1 cellular context compared by ENCODE assay signal in the genomic region with DNA sequence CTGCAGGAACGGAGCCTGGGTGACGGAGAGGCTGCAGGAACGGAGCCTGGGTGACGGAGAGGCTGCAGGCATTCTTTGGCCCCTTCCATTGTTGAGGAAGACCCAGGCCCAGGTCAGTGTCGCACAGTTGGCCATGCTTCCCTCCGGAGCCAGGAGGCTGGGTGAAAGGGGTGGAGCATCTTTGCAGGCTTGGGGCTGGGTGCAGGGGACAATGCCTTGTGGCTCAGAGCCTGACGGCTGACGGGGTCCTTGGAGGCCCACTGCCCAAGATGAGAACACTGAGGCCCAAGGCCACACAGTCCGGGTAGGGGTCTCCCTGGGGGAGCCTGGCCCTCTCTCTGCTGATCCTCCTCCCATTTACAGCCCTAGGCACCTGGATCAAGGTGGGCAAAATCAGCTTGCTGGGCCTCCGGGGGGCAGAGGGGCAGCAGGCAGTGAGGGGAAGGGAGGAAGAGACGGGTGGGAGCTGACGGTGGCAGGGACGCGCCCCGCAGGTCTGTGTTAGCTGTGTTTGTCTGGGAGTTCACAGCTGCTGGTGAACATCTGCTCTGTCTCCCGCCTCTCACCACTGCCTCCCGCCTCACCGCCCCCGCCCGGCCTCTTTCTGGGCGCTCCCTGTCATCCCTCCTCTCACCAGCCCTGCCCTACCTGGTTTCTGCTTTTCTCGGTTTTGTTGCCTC.
TF ChIP-seq lines count a peak whose summit lies in the region.

No MANE protein-coding gene starts in this region.

TF ChIP-seq in HEK293, 187 proteins besides CTCF, POLR2A, EP300 and RAD21 (continued from another document):
- TF ChIP-seq, protein P1, sequence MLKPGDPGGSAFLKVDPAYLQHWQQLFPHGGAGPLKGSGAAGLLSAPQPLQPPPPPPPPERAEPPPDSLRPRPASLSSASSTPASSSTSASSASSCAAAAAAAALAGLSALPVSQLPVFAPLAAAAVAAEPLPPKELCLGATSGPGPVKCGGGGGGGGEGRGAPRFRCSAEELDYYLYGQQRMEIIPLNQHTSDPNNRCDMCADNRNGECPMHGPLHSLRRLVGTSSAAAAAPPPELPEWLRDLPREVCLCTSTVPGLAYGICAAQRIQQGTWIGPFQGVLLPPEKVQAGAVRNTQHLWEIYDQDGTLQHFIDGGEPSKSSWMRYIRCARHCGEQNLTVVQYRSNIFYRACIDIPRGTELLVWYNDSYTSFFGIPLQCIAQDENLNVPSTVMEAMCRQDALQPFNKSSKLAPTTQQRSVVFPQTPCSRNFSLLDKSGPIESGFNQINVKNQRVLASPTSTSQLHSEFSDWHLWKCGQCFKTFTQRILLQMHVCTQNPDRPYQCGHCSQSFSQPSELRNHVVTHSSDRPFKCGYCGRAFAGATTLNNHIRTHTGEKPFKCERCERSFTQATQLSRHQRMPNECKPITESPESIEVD (tag by site-specific recombination; IDR thresholded peaks at IDR 0.05): no peak
- TF ChIP-seq KLF1 (tag by site-specific recombination; IDR thresholded peaks at IDR 0.05): peak; percentile 80
- no peak for TF ChIP-seq ZNF133 (tag by site-specific recombination; IDR thresholded peaks at IDR 0.05)
- TF ChIP-seq ZNF621 (tag by site-specific recombination; IDR thresholded peaks at IDR 0.05): no peak
- no peak for TF ChIP-seq ZNF37A (tag by site-specific recombination; IDR thresholded peaks at IDR 0.05)
- TF ChIP-seq, protein P2, sequence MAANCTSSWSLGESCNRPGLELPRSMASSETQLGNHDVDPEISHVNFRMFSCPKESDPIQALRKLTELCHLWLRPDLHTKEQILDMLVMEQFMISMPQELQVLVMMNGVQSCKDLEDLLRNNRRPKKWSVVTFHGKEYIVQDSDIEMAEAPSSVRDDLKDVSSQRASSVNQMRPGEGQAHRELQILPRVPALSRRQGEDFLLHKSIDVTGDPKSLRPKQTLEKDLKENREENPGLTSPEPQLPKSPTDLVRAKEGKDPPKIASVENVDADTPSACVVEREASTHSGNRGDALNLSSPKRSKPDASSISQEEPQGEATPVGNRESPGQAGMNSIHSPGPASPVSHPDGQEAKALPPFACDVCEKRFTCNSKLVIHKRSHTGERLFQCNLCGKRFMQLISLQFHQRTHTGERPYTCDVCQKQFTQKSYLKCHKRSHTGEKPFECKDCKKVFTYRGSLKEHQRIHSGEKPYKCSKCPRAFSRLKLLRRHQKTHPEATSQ (tag by site-specific recombination; IDR thresholded peaks at IDR 0.05): no peak
- TF ChIP-seq, protein P3, sequence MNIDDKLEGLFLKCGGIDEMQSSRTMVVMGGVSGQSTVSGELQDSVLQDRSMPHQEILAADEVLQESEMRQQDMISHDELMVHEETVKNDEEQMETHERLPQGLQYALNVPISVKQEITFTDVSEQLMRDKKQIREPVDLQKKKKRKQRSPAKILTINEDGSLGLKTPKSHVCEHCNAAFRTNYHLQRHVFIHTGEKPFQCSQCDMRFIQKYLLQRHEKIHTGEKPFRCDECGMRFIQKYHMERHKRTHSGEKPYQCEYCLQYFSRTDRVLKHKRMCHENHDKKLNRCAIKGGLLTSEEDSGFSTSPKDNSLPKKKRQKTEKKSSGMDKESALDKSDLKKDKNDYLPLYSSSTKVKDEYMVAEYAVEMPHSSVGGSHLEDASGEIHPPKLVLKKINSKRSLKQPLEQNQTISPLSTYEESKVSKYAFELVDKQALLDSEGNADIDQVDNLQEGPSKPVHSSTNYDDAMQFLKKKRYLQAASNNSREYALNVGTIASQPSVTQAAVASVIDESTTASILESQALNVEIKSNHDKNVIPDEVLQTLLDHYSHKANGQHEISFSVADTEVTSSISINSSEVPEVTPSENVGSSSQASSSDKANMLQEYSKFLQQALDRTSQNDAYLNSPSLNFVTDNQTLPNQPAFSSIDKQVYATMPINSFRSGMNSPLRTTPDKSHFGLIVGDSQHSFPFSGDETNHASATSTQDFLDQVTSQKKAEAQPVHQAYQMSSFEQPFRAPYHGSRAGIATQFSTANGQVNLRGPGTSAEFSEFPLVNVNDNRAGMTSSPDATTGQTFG (tag by site-specific recombination; IDR thresholded peaks at IDR 0.05; ENCODE audit: borderline replicate concordance): no peak
- TF ChIP-seq ZNF623 (tag by site-specific recombination; IDR thresholded peaks at IDR 0.05): no peak
- no peak for TF ChIP-seq ZNF202 (tag by site-specific recombination; IDR thresholded peaks at IDR 0.05; ENCODE audit: borderline replicate concordance)
- TF ChIP-seq GLIS2 (tag by site-specific recombination; IDR thresholded peaks at IDR 0.05): 0 out of 2 replicates have a peak, but pooled peaks have one; percentile 13
- peak; percentile 14; the same call in 1 of the 2 replicates for TF ChIP-seq SP2 (tag by site-specific recombination; IDR thresholded peaks at IDR 0.05)
- no peak for TF ChIP-seq RBAK (tag by site-specific recombination; IDR thresholded peaks at IDR 0.05)
- TF ChIP-seq ZNF132 (tag by site-specific recombination; IDR thresholded peaks at IDR 0.05; ENCODE audit: borderline replicate concordance): no peak
- no peak for TF ChIP-seq ZNF433 (tag by site-specific recombination; IDR thresholded peaks at IDR 0.05; ENCODE audit: low read depth)
- TF ChIP-seq ZNF16 (tag by site-specific recombination; IDR thresholded peaks at IDR 0.05; ENCODE audit: low read depth): no peak
- TF ChIP-seq YY2 (tag by site-specific recombination; IDR thresholded peaks at IDR 0.05): no peak
- TF ChIP-seq ZNF423 (tag by site-specific recombination; IDR thresholded peaks at IDR 0.05): no peak
- TF ChIP-seq EGR2 (tag by site-specific recombination; IDR thresholded peaks at IDR 0.05; ENCODE audit: low read depth): peak; percentile 85
- TF ChIP-seq GLIS1 (tag by site-specific recombination; IDR thresholded peaks at IDR 0.05): no peak
